In the genomic region with DNA sequence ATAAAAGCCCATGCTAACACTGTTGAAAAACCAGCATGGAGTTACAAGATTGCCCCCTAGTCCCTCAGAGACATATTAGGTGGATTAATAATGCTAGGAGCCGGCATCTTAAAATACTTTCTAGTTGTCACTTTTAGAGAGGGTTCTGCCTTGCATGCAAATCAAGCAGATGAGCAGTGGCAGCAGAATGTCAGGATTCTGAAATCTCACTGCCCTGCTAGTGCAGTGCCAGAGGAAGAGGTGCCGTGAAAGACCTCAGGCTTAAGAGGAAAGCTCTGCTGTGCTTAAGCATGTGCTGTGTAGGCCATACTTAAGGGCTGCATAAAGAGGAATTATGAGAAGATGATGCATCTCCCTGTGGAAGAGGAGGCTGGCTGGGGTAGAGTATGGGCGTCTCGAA, we compare ENCODE assay signal across 2 cellular contexts.
TF ChIP-seq lines count a peak whose summit lies in the region.

No MANE protein-coding gene starts in this region.

TF ChIP-seq in HCT116, 20 proteins besides CTCF, POLR2A, EP300 and RAD21:
- TF ChIP-seq MAX (IDR thresholded peaks at IDR 0.05) (no peak), TCF7L2 (IDR thresholded peaks at IDR 0.05; ENCODE audit: borderline replicate concordance, extremely low read depth, insufficient read depth, insufficient read length) (no peak), ZFX (IDR thresholded peaks at IDR 0.05) (no peak), SIN3A (IDR thresholded peaks at IDR 0.05; ENCODE audit: low read depth) (no peak)

TF ChIP-seq in neural cell, 6 proteins besides CTCF, POLR2A, EP300 and RAD21 (continued from another document):
- TF ChIP-seq REST (IDR thresholded peaks at IDR 0.05; ENCODE audit: borderline replicate concordance) = no peak
- no peak for TF ChIP-seq TAF1 (IDR thresholded peaks at IDR 0.05; ENCODE audit: low read depth)
- no peak for TF ChIP-seq SMC3 (conservative IDR thresholded peaks at IDR 0.05; ENCODE audit: poor library complexity)
- TF ChIP-seq EZH2 (IDR thresholded peaks at IDR 0.05; ENCODE audit: borderline replicate concordance, insufficient read depth, low read length, poor library complexity, severe bottlenecking) = no peak
